27 cellular contexts compared by ENCODE assay signal in the genomic region with DNA sequence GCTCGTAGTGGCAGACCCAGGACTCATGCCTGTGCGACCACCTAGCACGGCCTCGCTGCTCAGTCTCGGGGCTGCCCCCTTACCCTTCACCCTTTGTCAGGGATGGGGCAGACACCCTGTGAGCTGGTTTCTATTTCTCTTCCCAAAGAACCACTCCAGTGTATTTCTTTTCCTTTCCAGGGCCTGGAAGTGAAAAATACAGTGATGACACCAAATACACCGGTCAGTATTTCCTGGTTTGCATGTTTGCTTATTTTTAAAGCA. TPM values are rescaled to one million over a fixed set of nuclear protein-coding genes. Genes with fewer than 3 reads are reported as not detected.
DNase-seq lines count a peak whose midpoint lies in the region; ATAC-seq and TF ChIP-seq lines count a peak whose summit lies in the region.
"Had no signal": no experiment of that assay in that cellular context is flagged by ENCODE, and none has a peak within 500 bp of the region (broad histone marks: within the 10 kb centered on the region; RNA-seq: fewer than 3 reads in every experiment).

No MANE protein-coding gene starts in this region.

- no peak for TF ChIP-seq EP300 in suprapubic skin (IDR thresholded peaks at IDR 0.05)

- no peak overlapping the region for H3K4me2 ChIP-seq in neural progenitor cell
- H3K4me2 ChIP-seq: hepatocyte had no signal

- peaks cover 10% of the 10 kb centered on the region for H3K4me1 ChIP-seq in neural progenitor cell
- no peaks in the 10 kb centered on the region for H3K4me1 ChIP-seq in suprapubic skin
- H3K4me1 ChIP-seq: gastrocnemius medialis, SJSA1 had no signal

- H3K9ac ChIP-seq in neural progenitor cell: no peak overlapping the region

- H3K4me3 ChIP-seq in neural progenitor cell (no peak overlapping the region), suprapubic skin (no peak overlapping the region)
- H3K4me3 ChIP-seq: gastrocnemius medialis, GM12878, hepatocyte, SJSA1 had no signal

- ATAC-seq in stimulated activated naive CD8-positive, alpha-beta T cell treated with anti-CD3 and anti-CD28 coated beads, Interleukin-15, amount 100 ng/mL, for 72 hours: no peak
- ATAC-seq in stimulated activated naive CD8-positive, alpha-beta T cell treated with anti-CD3 and anti-CD28 coated beads, Interleukin-15, Interleukin-2, amounts not matched to agents 100 U/mL and 50 U/mL, for 24 hours: no peak
- ATAC-seq in effector memory CD8-positive, alpha-beta T cell (replicated peaks): no peak
- no peak for ATAC-seq in GM21367 (IDR thresholded peaks at IDR 0.05; ENCODE audit: unreplicated experiment)
- ATAC-seq: gastrocnemius medialis, GM12878, HepG2 had no signal

- WGBS in suprapubic skin: 97% methylated on average over 6 of the region's 6 CpGs

- no peak for DNase-seq in T-helper 2 cell treated with Interferon-gamma antibody and Interleukin-4, amounts not matched to agents 5 μg/mL and 100 μg/mL, for 36 hours (ENCODE audit: low spot score)
- no peak for DNase-seq in T-helper 2 cell
- DNase-seq in stimulated activated naive CD8-positive, alpha-beta T cell treated with anti-CD3 and anti-CD28 coated beads, Interleukin-15, amount 100 ng/mL, for 72 hours: no peak
- no peak for DNase-seq in stimulated activated naive CD8-positive, alpha-beta T cell treated with anti-CD3 and anti-CD28 coated beads, Interleukin-15, Interleukin-2, amounts not matched to agents 100 U/mL and 50 U/mL, for 24 hours
- DNase-seq in effector memory CD8-positive, alpha-beta T cell: no peak
- no peak for DNase-seq in neural progenitor cell (ENCODE audit: low spot score)
- DNase-seq in suprapubic skin (ENCODE audit: low spot score in 2 of 2): no peak
- DNase-seq: 8988T; activated gamma-delta T cell; activated T-cell treated with anti-CD3 and anti-CD28 coated beads, Interleukin-2, amount 50 U/mL, for 1 hour; DMS 273 treated with DMSO at 0.1 percent for 48 hours; EL; gastrocnemius medialis; left cardiac atrium; NCI-H146; NCI-H446 treated with DMSO at 0.1 percent for 48 hours; nucleus accumbens; RPMI8226; stimulated activated CD4-positive, alpha-beta T cell treated with anti-CD3 and anti-CD28 coated beads, Interleukin-15, amount 100 ng/mL, for 24 hours had no signal

- H2AFZ ChIP-seq in neural progenitor cell (replicated peaks): no peak overlapping the region
- H2AFZ ChIP-seq: hepatocyte had no signal

- peaks cover 8% of the 10 kb centered on the region for H3F3A ChIP-seq in neural progenitor cell (ENCODE audit: low read depth)

- H3K9me3 Mint-ChIP-seq in T-helper 2 cell treated with Interferon-gamma antibody and Interleukin-4, amounts not matched to agents 5 μg/mL and 100 μg/mL, for 36 hours: no peaks in the 10 kb centered on the region
- no peaks in the 10 kb centered on the region for H3K9me3 Mint-ChIP-seq in stimulated activated naive CD8-positive, alpha-beta T cell treated with anti-CD3 and anti-CD28 coated beads, Interleukin-15, amount 100 ng/mL, for 72 hours
- no peaks in the 10 kb centered on the region for H3K9me3 Mint-ChIP-seq in effector memory CD8-positive, alpha-beta T cell
- no peaks in the 10 kb centered on the region for H3K9me3 Mint-ChIP-seq in neural progenitor cell
- H3K9me3 Mint-ChIP-seq: CD8-positive, alpha-beta memory T cell; memory B cell had no signal

- peaks cover 28% of the 10 kb centered on the region for H3K4me1 Mint-ChIP-seq in T-helper 2 cell treated with Interferon-gamma antibody and Interleukin-4, amounts not matched to agents 5 μg/mL and 100 μg/mL, for 36 hours (ENCODE audit: low read depth)
- peaks cover 40% of the 10 kb centered on the region for H3K4me1 Mint-ChIP-seq in stimulated activated naive CD8-positive, alpha-beta T cell treated with anti-CD3 and anti-CD28 coated beads, Interleukin-15, amount 100 ng/mL, for 72 hours
- H3K4me1 Mint-ChIP-seq in effector memory CD8-positive, alpha-beta T cell (ENCODE audit: low read depth in 2 of 2): peaks cover 8 to 21% of the 10 kb centered on the region in 2 donors
- peaks cover 5% of the 10 kb centered on the region for H3K4me1 Mint-ChIP-seq in neural progenitor cell

- H3K27ac ChIP-seq in neural progenitor cell: no peak overlapping the region
- no peak overlapping the region for H3K27ac ChIP-seq in suprapubic skin
- H3K27ac ChIP-seq: gastrocnemius medialis, hepatocyte, SJSA1, VCaP had no signal

- no peaks in the 10 kb centered on the region for H3K79me2 ChIP-seq in neural progenitor cell (ENCODE audit: low read depth)
- H3K79me2 ChIP-seq: hepatocyte had no signal

- peaks cover 5% of the 10 kb centered on the region for H4K20me1 ChIP-seq in neural progenitor cell (ENCODE audit: low read depth)

- peak overlapping the region; percentile 83 for H3K27ac Mint-ChIP-seq in T-helper 2 cell treated with Interferon-gamma antibody and Interleukin-4, amounts not matched to agents 5 μg/mL and 100 μg/mL, for 36 hours
- H3K27ac Mint-ChIP-seq in stimulated activated naive CD8-positive, alpha-beta T cell treated with anti-CD3 and anti-CD28 coated beads, Interleukin-15, amount 100 ng/mL, for 72 hours: no peak overlapping the region
- H3K27ac Mint-ChIP-seq in effector memory CD8-positive, alpha-beta T cell: peak overlapping the region; percentile 60 to 79
- no peak overlapping the region for H3K27ac Mint-ChIP-seq in neural progenitor cell
- H3K27ac Mint-ChIP-seq: memory B cell had no signal

- H3K36me3 ChIP-seq in neural progenitor cell (no peaks in the 10 kb centered on the region), suprapubic skin (peaks cover 77% of the 10 kb centered on the region)

- TF ChIP-seq CTCF in neural progenitor cell (IDR thresholded peaks at IDR 0.05) (no peak), suprapubic skin (IDR thresholded peaks at IDR 0.05) (no peak)

- H3K27me3 Mint-ChIP-seq in T-helper 2 cell treated with Interferon-gamma antibody and Interleukin-4, amounts not matched to agents 5 μg/mL and 100 μg/mL, for 36 hours (ENCODE audit: low read depth): no peaks in the 10 kb centered on the region
- H3K27me3 Mint-ChIP-seq in stimulated activated naive CD8-positive, alpha-beta T cell treated with anti-CD3 and anti-CD28 coated beads, Interleukin-15, amount 100 ng/mL, for 72 hours: no peaks in the 10 kb centered on the region
- H3K27me3 Mint-ChIP-seq in effector memory CD8-positive, alpha-beta T cell: no peaks in the 10 kb centered on the region
- peaks cover 3% of the 10 kb centered on the region for H3K27me3 Mint-ChIP-seq in neural progenitor cell (ENCODE audit: insufficient read depth, low read depth)
- H3K27me3 Mint-ChIP-seq: CD8-positive, alpha-beta memory T cell; memory B cell had no signal

- H3K27me3 ChIP-seq in neural progenitor cell: no peaks in the 10 kb centered on the region
- H3K27me3 ChIP-seq in suprapubic skin: no peaks in the 10 kb centered on the region
- H3K27me3 ChIP-seq: gastrocnemius medialis, hepatocyte, SJSA1 had no signal

- TF ChIP-seq POLR2A in suprapubic skin (IDR thresholded peaks at IDR 0.05): no peak

- H3K9me3 ChIP-seq in neural progenitor cell (ENCODE audit: low read depth) (no peaks in the 10 kb centered on the region), suprapubic skin (no peaks in the 10 kb centered on the region)
- H3K9me3 ChIP-seq: gastrocnemius medialis, SJSA1 had no signal

- peak overlapping the region; percentile 69 for H3K4me3 Mint-ChIP-seq in T-helper 2 cell treated with Interferon-gamma antibody and Interleukin-4, amounts not matched to agents 5 μg/mL and 100 μg/mL, for 36 hours
- peak overlapping the region; percentile 71 to 79 for H3K4me3 Mint-ChIP-seq in stimulated activated naive CD8-positive, alpha-beta T cell treated with anti-CD3 and anti-CD28 coated beads, Interleukin-15, amount 100 ng/mL, for 72 hours
- no peak overlapping the region for H3K4me3 Mint-ChIP-seq in effector memory CD8-positive, alpha-beta T cell
- H3K4me3 Mint-ChIP-seq in neural progenitor cell: no peak overlapping the region
- H3K4me3 Mint-ChIP-seq: memory B cell had no signal

- peaks cover 64% of the 10 kb centered on the region for H3K36me3 Mint-ChIP-seq in T-helper 2 cell treated with Interferon-gamma antibody and Interleukin-4, amounts not matched to agents 5 μg/mL and 100 μg/mL, for 36 hours (ENCODE audit: low read depth)
- peaks cover 53% of the 10 kb centered on the region for H3K36me3 Mint-ChIP-seq in effector memory CD8-positive, alpha-beta T cell (ENCODE audit: insufficient read depth)
- H3K36me3 Mint-ChIP-seq in neural progenitor cell: peaks cover under 1% of the 10 kb centered on the region

RNA-seq across cellular contexts. Expression of a gene that starts 13.7 kb away (rescaled TPM):
- total RNA-seq in neural progenitor cell (ENCODE audit: low replicate concordance) (2.8 and 5.0 TPM in 2 replicates), suprapubic skin (1 to 10 TPM in 3 of 4 donors, under 1 TPM in 1; 0.76 to 1.9 (median 1.6) TPM)
- total RNA-seq: HepG2 had no signal

RNA-seq across cellular contexts. Expression of a gene that starts 22.7 kb away (rescaled TPM):
- total RNA-seq in neural progenitor cell (ENCODE audit: low replicate concordance) (2.7 and 5.2 TPM in 2 replicates), suprapubic skin (10 to 100 TPM; 16.2 to 22.6 (median 21.4) TPM)

RNA-seq across cellular contexts. Expression of a gene that starts 51.6 kb away (rescaled TPM):
- total RNA-seq in neural progenitor cell (ENCODE audit: low replicate concordance) (39.7 and 80.3 TPM in 2 replicates), suprapubic skin (10 to 100 TPM; 38.5 to 58.3 (median 44.5) TPM)
- total RNA-seq: HepG2 had no signal

Comparison
In these comparisons a context has a peak if more than half of its experiments do, and no peak if none do; other contexts are left out.
1. H3K27ac Mint-ChIP-seq: peak in T-helper 2 cell treated with Interferon-gamma antibody and Interleukin-4, amounts not matched to agents 5 μg/mL and 100 μg/mL, for 36 hours (single experiment) and effector memory CD8-positive, alpha-beta T cell (2 of 2); none in stimulated activated naive CD8-positive, alpha-beta T cell treated with anti-CD3 and anti-CD28 coated beads, Interleukin-15, amount 100 ng/mL, for 72 hours (0 of 2) and neural progenitor cell (single experiment).
2. H3K4me3 Mint-ChIP-seq: peak in T-helper 2 cell treated with Interferon-gamma antibody and Interleukin-4, amounts not matched to agents 5 μg/mL and 100 μg/mL, for 36 hours (single experiment) and stimulated activated naive CD8-positive, alpha-beta T cell treated with anti-CD3 and anti-CD28 coated beads, Interleukin-15, amount 100 ng/mL, for 72 hours (2 of 2); none in effector memory CD8-positive, alpha-beta T cell (0 of 2) and neural progenitor cell (single experiment).